Comparison of ENCODE assay signal across 12 cellular contexts in genomic region chr4:114272226-114272625, GRCh38.
DNase-seq lines count a peak whose midpoint lies in the region; ATAC-seq and TF ChIP-seq lines count a peak whose summit lies in the region.
"Had no signal": no experiment of that assay in that cellular context is flagged by ENCODE, and none has a peak within 500 bp of the region (broad histone marks: within the 10 kb centered on the region; RNA-seq: fewer than 3 reads in every experiment).

No MANE protein-coding gene starts in this region.

- no peaks in the 10 kb centered on the region for H3K9me3 ChIP-seq in breast epithelium
- no peaks in the 10 kb centered on the region for H3K9me3 ChIP-seq in gastroesophageal sphincter
- H3K9me3 ChIP-seq in HAP-1: no peaks in the 10 kb centered on the region
- no peaks in the 10 kb centered on the region for H3K9me3 ChIP-seq in prostate gland
- no peaks in the 10 kb centered on the region for H3K9me3 ChIP-seq in testis
- H3K9me3 ChIP-seq: BLaER1, Peyer's patch had no signal

- POLR2A ChIA-PET in MCF 10A (lab: Yijun Ruan, JAX): no interaction called here

- CTCF ChIA-PET in MCF 10A (lab: Yijun Ruan, JAX): no interaction called here

- peak overlapping the region; percentile 83 for H3K27ac Mint-ChIP-seq in MCF 10A (ENCODE audit: low read depth, unreplicated experiment)
- H3K27ac Mint-ChIP-seq: activated CD8-positive, alpha-beta T cell treated with anti-CD3 and anti-CD28 coated beads, Interleukin-2, amount 10 ng/mL, durations not matched to agents 7 days and 5 days had no signal

- no peak for TF ChIP-seq EP300 in gastroesophageal sphincter (IDR thresholded peaks at IDR 0.05)

- H3K36me3 ChIP-seq in breast epithelium (no peaks in the 10 kb centered on the region), gastroesophageal sphincter (no peaks in the 10 kb centered on the region), HAP-1 (replicated peaks) (no peaks in the 10 kb centered on the region), prostate gland (no peaks in the 10 kb centered on the region), testis (ENCODE audit: low read depth, missing control alignments) (no peaks in the 10 kb centered on the region)
- H3K36me3 ChIP-seq: BLaER1, Peyer's patch had no signal

- DNase-seq in MCF 10A (ENCODE audit: unreplicated experiment) (peak; percentile 82), breast epithelium (ENCODE audit: low spot score in 2 of 2) (no peak), amniotic stem cell (lab: John Stamatoyannopoulos, UW) (peak; percentile 98), HAP-1 (ENCODE audit: low spot score in 2 of 2) (no peak), KG1 (lab: John Stamatoyannopoulos, UW) (no peak), prostate gland (ENCODE audit: low spot score) (no peak), testis (no peak)
- DNase-seq: activated CD8-positive, alpha-beta T cell treated with anti-CD3 and anti-CD28 coated beads, Interleukin-2, amount 10 ng/mL, durations not matched to agents 7 days and 5 days; NCI-H1092 treated with DMSO at 0.1 percent for 48 hours; Peyer's patch had no signal

- no TSS peak for BruUV-seq in MCF 10A (replicated peaks; lab: Mats Ljungman, UMichigan)

- H3K27me3 ChIP-seq in breast epithelium: no peaks in the 10 kb centered on the region
- no peaks in the 10 kb centered on the region for H3K27me3 ChIP-seq in gastroesophageal sphincter
- no peaks in the 10 kb centered on the region for H3K27me3 ChIP-seq in HAP-1 (ENCODE audit: low read depth)
- H3K27me3 ChIP-seq in prostate gland (replicated peaks; ENCODE audit: insufficient read depth): no peaks in the 10 kb centered on the region
- H3K27me3 ChIP-seq in testis: no peaks in the 10 kb centered on the region
- H3K27me3 ChIP-seq: BLaER1, Peyer's patch had no signal

- peaks cover 18% of the 10 kb centered on the region for H3K4me1 Mint-ChIP-seq in MCF 10A (ENCODE audit: insufficient read depth, unreplicated experiment)

- no peak overlapping the region for H3K27ac ChIP-seq in breast epithelium
- peak overlapping the region in 1 of 4 donors; percentile 11 for H3K27ac ChIP-seq in gastroesophageal sphincter
- H3K27ac ChIP-seq in prostate gland: no peak overlapping the region
- H3K27ac ChIP-seq in testis: no peak overlapping the region
- H3K27ac ChIP-seq: BLaER1, Peyer's patch had no signal

- intact Hi-C loops in MCF 10A (cut with micrococcal nuclease) (loop anchor here (5.0 kb wide), 1 partner anchor 295 kb away; the partner anchor contains the start of gene ARSJ), breast epithelium (cut with DNase I; ENCODE audit: low total_unique reads) (no loop called here), prostate gland (cut with DNase I) (no loop called here), testis (cut with DNase I; ENCODE audit: low total_unique reads) (no loop called here)

- ATAC-seq in gastroesophageal sphincter: peak; percentile 50
- ATAC-seq: activated CD8-positive, alpha-beta T cell treated with anti-CD3 and anti-CD28 coated beads, Interleukin-2, amount 10 ng/mL, durations not matched to agents 7 days and 5 days had no signal

- no peaks in the 10 kb centered on the region for H3K27me3 Mint-ChIP-seq in MCF 10A (ENCODE audit: insufficient read depth, unreplicated experiment)

- in situ Hi-C loops in HAP-1 (cut with MboI; ENCODE audit: low sequenced_read_pairs): no loop called here

- no peaks in the 10 kb centered on the region for H3K9me3 Mint-ChIP-seq in MCF 10A (ENCODE audit: unreplicated experiment)

- no peak for TF ChIP-seq CTCF in MCF 10A (IDR thresholded peaks at IDR 0.05; ENCODE audit: unreplicated experiment)
- TF ChIP-seq CTCF in breast epithelium (IDR thresholded peaks at IDR 0.05): no peak
- TF ChIP-seq CTCF in gastroesophageal sphincter (IDR thresholded peaks at IDR 0.05): no peak
- TF ChIP-seq CTCF in prostate gland (IDR thresholded peaks at IDR 0.05): no peak
- no peak for TF ChIP-seq CTCF in testis (IDR thresholded peaks at IDR 0.05)

- no peaks in the 10 kb centered on the region for H3K36me3 Mint-ChIP-seq in MCF 10A (ENCODE audit: insufficient read depth, unreplicated experiment)

- H3K4me1 ChIP-seq in breast epithelium (no peaks in the 10 kb centered on the region), gastroesophageal sphincter (peaks cover 3 to 24% (median 6%) of the 10 kb centered on the region in 3 donors), HAP-1 (no peaks in the 10 kb centered on the region), prostate gland (replicated peaks) (no peaks in the 10 kb centered on the region), testis (no peaks in the 10 kb centered on the region)
- H3K4me1 ChIP-seq: BLaER1, Peyer's patch had no signal

- no peak overlapping the region for H3K4me3 ChIP-seq in breast epithelium
- H3K4me3 ChIP-seq in gastroesophageal sphincter: no peak overlapping the region
- no peak overlapping the region for H3K4me3 ChIP-seq in HAP-1
- no peak overlapping the region for H3K4me3 ChIP-seq in prostate gland
- no peak overlapping the region for H3K4me3 ChIP-seq in testis
- H3K4me3 ChIP-seq: BLaER1, Peyer's patch had no signal

- no peak for TF ChIP-seq POLR2A in breast epithelium (IDR thresholded peaks at IDR 0.05)
- TF ChIP-seq POLR2A in gastroesophageal sphincter (IDR thresholded peaks at IDR 0.05): no peak
- no peak for TF ChIP-seq POLR2A in prostate gland (IDR thresholded peaks at IDR 0.05)
- no peak for TF ChIP-seq POLR2A in testis (IDR thresholded peaks at IDR 0.05)

- H3K4me3 Mint-ChIP-seq in MCF 10A (ENCODE audit: unreplicated experiment): no peak overlapping the region
- H3K4me3 Mint-ChIP-seq: activated CD8-positive, alpha-beta T cell treated with anti-CD3 and anti-CD28 coated beads, Interleukin-2, amount 10 ng/mL, durations not matched to agents 7 days and 5 days had no signal

Comparison
In these comparisons a context has a peak if more than half of its experiments do, and no peak if none do; other contexts are left out.
1. DNase-seq: peak in MCF 10A (single experiment) and amniotic stem cell (single experiment); none in breast epithelium (0 of 2), HAP-1 (0 of 2), KG1 (single experiment), prostate gland (single experiment) and testis (single experiment).